In the genomic region with DNA sequence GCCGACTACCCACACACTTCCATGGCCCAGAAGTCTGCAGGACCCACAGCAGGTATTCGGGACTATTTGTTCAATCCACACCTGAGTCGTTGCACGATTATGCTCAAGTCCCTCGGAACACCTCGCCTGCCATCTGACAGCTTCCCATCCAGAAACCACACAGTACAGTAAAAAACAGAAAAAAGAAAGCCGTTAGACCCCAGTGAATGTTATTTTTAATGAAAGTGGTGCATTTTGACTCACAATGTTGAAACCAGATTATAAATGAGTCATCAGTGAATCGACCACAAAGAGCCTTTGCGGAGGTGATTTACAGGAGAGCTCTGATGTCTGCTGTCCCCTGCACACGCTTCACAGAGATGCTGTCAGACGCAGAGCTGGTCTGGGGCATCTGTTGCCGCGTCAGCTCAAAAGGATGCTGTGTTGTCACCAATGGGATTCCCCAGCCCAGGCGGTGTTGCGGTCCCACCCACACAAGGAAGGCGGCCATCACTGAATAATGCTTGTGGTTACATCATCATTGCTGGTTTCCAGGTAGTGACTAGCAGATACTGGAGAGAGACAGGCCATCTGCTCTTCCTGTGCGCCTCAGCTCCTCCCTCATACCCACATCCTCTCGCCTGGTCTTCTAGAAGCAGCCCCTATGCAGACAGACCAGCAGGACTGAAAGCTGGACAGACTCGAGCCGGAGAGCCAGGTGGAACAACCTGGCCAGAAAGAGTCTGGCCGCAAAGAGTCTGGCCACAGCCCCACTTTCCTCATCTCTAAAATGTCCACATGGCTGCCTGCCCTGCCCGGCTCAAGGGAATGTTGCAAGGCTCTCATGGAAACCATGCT, we compare ENCODE assay signal across 1 cellular context.
TF ChIP-seq lines count a peak whose summit lies in the region.

No MANE protein-coding gene starts in this region.

TF ChIP-seq in GM12878, 131 proteins besides CTCF, POLR2A, EP300 and RAD21 (continued from another document):
- TF ChIP-seq, protein P1, sequence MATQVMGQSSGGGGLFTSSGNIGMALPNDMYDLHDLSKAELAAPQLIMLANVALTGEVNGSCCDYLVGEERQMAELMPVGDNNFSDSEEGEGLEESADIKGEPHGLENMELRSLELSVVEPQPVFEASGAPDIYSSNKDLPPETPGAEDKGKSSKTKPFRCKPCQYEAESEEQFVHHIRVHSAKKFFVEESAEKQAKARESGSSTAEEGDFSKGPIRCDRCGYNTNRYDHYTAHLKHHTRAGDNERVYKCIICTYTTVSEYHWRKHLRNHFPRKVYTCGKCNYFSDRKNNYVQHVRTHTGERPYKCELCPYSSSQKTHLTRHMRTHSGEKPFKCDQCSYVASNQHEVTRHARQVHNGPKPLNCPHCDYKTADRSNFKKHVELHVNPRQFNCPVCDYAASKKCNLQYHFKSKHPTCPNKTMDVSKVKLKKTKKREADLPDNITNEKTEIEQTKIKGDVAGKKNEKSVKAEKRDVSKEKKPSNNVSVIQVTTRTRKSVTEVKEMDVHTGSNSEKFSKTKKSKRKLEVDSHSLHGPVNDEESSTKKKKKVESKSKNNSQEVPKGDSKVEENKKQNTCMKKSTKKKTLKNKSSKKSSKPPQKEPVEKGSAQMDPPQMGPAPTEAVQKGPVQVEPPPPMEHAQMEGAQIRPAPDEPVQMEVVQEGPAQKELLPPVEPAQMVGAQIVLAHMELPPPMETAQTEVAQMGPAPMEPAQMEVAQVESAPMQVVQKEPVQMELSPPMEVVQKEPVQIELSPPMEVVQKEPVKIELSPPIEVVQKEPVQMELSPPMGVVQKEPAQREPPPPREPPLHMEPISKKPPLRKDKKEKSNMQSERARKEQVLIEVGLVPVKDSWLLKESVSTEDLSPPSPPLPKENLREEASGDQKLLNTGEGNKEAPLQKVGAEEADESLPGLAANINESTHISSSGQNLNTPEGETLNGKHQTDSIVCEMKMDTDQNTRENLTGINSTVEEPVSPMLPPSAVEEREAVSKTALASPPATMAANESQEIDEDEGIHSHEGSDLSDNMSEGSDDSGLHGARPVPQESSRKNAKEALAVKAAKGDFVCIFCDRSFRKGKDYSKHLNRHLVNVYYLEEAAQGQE (IDR thresholded peaks at IDR 0.05; ENCODE audit: low read depth, low read length), result peak; percentile 11; the same call in 1 of the 2 replicates
- TF ChIP-seq MEF2A (IDR thresholded peaks at IDR 0.05; ENCODE audit: insufficient read depth, low read depth, low read length) (peak; percentile 99), BCL11A (IDR thresholded peaks at IDR 0.05; ENCODE audit: low read depth, low read length) (peak; percentile 99), SPI1 (IDR thresholded peaks at IDR 0.05; ENCODE audit: borderline replicate concordance, insufficient read depth, low read depth, low read length) (peak; percentile 73), JUNB (IDR thresholded peaks at IDR 0.05) (peak; percentile 100), BMI1 (IDR thresholded peaks at IDR 0.05; ENCODE audit: borderline replicate concordance) (peak; percentile 95), FOS (IDR thresholded peaks at IDR 0.05; ENCODE audit: borderline replicate concordance, extremely low read depth, insufficient read length) (no peak), SUZ12 (IDR thresholded peaks at IDR 0.05; ENCODE audit: unreplicated experiment) (no peak), MTA3 (IDR thresholded peaks at IDR 0.05; ENCODE audit: borderline replicate concordance, low read length) (no peak), SMARCA5 (IDR thresholded peaks at IDR 0.05) (peak; percentile 34; the same call in 1 of the 2 replicates), POU2F2 (IDR thresholded peaks at IDR 0.05; ENCODE audit: borderline replicate concordance, low read depth, low read length) (peak; percentile 94), HDAC2 (IDR thresholded peaks at IDR 0.05) (no peak), CBFB (IDR thresholded peaks at IDR 0.05; ENCODE audit: low read depth) (peak; percentile 99), TCF7 (IDR thresholded peaks at IDR 0.05; ENCODE audit: borderline replicate concordance) (peak; percentile 86), ZBED1 (IDR thresholded peaks at IDR 0.05; ENCODE audit: borderline replicate concordance) (peak; percentile 98), FOXK2 (IDR thresholded peaks at IDR 0.05) (no peak), TAF1 (IDR thresholded peaks at IDR 0.05; ENCODE audit: borderline replicate concordance, low read depth, low read length) (peak; percentile 86), RCOR1 (conservative IDR thresholded peaks at IDR 0.05; ENCODE audit: low read depth, low read length) (peak; percentile 65; the same call in 1 of the 2 replicates), SP1 (IDR thresholded peaks at IDR 0.05; ENCODE audit: low read depth, low read length) (peak; percentile 87), TCF12 (IDR thresholded peaks at IDR 0.05; ENCODE audit: low read depth, low read length) (peak; percentile 92), RAD51 (IDR thresholded peaks at IDR 0.05) (peak; percentile 77), CBX5 (IDR thresholded peaks at IDR 0.05; ENCODE audit: low read depth) (no peak), BHLHE40 (IDR thresholded peaks at IDR 0.05; ENCODE audit: borderline replicate concordance in 1 of 2, low read depth in 2 of 2, low read length in 1 of 2) (peak; percentile 95 to 97), SREBF2 (IDR thresholded peaks at IDR 0.05; ENCODE audit: low read length) (no peak), SMC3 (IDR thresholded peaks at IDR 0.05; ENCODE audit: borderline replicate concordance, low read length) (peak; percentile 38; the same call in 1 of the 2 replicates), FOXM1 (IDR thresholded peaks at IDR 0.05; ENCODE audit: low read depth, low read length) (no peak), RB1 (IDR thresholded peaks at IDR 0.05; ENCODE audit: borderline replicate concordance) (0 out of 2 replicates have a peak, but pooled peaks have one; percentile 51)
- TF ChIP-seq, protein P2, sequence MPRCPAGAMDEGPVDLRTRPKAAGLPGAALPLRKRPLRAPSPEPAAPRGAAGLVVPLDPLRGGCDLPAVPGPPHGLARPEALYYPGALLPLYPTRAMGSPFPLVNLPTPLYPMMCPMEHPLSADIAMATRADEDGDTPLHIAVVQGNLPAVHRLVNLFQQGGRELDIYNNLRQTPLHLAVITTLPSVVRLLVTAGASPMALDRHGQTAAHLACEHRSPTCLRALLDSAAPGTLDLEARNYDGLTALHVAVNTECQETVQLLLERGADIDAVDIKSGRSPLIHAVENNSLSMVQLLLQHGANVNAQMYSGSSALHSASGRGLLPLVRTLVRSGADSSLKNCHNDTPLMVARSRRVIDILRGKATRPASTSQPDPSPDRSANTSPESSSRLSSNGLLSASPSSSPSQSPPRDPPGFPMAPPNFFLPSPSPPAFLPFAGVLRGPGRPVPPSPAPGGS (IDR thresholded peaks at IDR 0.05; ENCODE audit: borderline replicate concordance, insufficient read depth, low read depth, low read length, poor library complexity, severe bottlenecking), result peak; percentile 98
- TF ChIP-seq, protein P3, sequence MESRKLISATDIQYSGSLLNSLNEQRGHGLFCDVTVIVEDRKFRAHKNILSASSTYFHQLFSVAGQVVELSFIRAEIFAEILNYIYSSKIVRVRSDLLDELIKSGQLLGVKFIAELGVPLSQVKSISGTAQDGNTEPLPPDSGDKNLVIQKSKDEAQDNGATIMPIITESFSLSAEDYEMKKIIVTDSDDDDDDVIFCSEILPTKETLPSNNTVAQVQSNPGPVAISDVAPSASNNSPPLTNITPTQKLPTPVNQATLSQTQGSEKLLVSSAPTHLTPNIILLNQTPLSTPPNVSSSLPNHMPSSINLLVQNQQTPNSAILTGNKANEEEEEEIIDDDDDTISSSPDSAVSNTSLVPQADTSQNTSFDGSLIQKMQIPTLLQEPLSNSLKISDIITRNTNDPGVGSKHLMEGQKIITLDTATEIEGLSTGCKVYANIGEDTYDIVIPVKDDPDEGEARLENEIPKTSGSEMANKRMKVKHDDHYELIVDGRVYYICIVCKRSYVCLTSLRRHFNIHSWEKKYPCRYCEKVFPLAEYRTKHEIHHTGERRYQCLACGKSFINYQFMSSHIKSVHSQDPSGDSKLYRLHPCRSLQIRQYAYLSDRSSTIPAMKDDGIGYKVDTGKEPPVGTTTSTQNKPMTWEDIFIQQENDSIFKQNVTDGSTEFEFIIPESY (IDR thresholded peaks at IDR 0.05), result peak; percentile 47; the same call in 1 of the 2 replicates
- TF ChIP-seq, protein P4, sequence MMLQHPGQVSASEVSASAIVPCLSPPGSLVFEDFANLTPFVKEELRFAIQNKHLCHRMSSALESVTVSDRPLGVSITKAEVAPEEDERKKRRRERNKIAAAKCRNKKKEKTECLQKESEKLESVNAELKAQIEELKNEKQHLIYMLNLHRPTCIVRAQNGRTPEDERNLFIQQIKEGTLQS (IDR thresholded peaks at IDR 0.05; ENCODE audit: borderline replicate concordance, extremely low read depth, low read depth, low read length), result no peak
- TF ChIP-seq, protein P5, sequence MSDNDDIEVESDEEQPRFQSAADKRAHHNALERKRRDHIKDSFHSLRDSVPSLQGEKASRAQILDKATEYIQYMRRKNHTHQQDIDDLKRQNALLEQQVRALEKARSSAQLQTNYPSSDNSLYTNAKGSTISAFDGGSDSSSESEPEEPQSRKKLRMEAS (IDR thresholded peaks at IDR 0.05; ENCODE audit: low read depth, low read length), result peak; percentile 47
- TF ChIP-seq, protein P6, sequence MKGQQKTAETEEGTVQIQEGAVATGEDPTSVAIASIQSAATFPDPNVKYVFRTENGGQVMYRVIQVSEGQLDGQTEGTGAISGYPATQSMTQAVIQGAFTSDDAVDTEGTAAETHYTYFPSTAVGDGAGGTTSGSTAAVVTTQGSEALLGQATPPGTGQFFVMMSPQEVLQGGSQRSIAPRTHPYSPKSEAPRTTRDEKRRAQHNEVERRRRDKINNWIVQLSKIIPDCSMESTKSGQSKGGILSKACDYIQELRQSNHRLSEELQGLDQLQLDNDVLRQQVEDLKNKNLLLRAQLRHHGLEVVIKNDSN (IDR thresholded peaks at IDR 0.05; ENCODE audit: borderline replicate concordance, extremely low read length, insufficient read depth, low read depth, low read length), result no peak
- TF ChIP-seq, protein P7, sequence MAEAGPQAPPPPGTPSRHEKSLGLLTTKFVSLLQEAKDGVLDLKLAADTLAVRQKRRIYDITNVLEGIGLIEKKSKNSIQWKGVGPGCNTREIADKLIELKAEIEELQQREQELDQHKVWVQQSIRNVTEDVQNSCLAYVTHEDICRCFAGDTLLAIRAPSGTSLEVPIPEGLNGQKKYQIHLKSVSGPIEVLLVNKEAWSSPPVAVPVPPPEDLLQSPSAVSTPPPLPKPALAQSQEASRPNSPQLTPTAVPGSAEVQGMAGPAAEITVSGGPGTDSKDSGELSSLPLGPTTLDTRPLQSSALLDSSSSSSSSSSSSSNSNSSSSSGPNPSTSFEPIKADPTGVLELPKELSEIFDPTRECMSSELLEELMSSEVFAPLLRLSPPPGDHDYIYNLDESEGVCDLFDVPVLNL (IDR thresholded peaks at IDR 0.05; ENCODE audit: low read depth, low read length), result no peak
- TF ChIP-seq, protein P8, sequence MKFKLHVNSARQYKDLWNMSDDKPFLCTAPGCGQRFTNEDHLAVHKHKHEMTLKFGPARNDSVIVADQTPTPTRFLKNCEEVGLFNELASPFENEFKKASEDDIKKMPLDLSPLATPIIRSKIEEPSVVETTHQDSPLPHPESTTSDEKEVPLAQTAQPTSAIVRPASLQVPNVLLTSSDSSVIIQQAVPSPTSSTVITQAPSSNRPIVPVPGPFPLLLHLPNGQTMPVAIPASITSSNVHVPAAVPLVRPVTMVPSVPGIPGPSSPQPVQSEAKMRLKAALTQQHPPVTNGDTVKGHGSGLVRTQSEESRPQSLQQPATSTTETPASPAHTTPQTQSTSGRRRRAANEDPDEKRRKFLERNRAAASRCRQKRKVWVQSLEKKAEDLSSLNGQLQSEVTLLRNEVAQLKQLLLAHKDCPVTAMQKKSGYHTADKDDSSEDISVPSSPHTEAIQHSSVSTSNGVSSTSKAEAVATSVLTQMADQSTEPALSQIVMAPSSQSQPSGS (IDR thresholded peaks at IDR 0.05; ENCODE audit: low read length), result no peak
